ENCODE assay signal across 13 cellular contexts in the genomic region with DNA sequence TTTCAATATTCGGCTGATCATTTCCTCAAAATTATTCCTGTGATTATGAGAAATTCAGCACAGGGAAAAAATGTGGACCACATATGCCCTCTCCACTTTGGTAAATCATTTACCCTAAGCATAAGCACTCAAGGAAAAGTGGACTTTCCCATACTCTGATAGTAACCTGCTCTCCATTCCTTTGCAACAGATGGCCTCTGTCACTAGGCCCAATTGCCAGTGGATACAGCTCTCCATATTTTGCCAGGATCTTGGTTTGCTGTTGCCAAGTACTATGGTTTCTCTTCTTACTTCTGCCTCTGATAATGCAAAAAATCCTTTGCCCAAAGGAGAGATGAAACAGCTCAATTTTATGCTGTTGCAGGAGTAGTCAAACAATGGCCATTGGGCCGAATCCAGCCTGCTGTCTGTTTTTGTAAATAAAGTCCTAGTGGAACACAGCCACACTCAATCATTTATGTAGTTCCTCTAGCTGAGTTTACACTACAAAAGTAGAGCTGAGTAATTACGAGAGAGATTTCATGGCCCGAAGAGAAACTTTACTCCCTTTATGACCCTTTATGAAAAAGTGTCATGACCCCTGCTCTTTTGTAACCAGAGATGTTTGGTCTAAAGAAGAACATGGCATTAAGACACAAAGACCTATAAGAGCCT.
"Had no signal": no experiment of that assay in that cellular context is flagged by ENCODE, and none has a peak within 500 bp of the region (broad histone marks: within the 10 kb centered on the region; RNA-seq: fewer than 3 reads in every experiment).

No MANE protein-coding gene starts in this region.

- H3K4me1 ChIP-seq: breast epithelium, uterus had no signal

- DNase-seq: activated CD4-positive, alpha-beta memory T cell treated with anti-CD3 and anti-CD28 coated beads, Interleukin-2, amount 10 ng/mL, durations not matched to agents 7 days and 5 days; activated naive CD8-positive, alpha-beta T cell treated with anti-CD3 and anti-CD28 coated beads, Interleukin-2, amount 10 ng/mL, durations not matched to agents 7 days and 5 days; anterior cingulate cortex; dorsolateral prefrontal cortex; mesenchymal stem cell; posterior cingulate gyrus; stimulated activated CD4-positive, alpha-beta T cell treated with anti-CD3 and anti-CD28 coated beads, Interleukin-12 subunit alpha, Interleukin-12 subunit beta, amount 100 ng/mL, for 4 hours; stimulated activated CD4-positive, alpha-beta T cell treated with anti-CD3 and anti-CD28 coated beads, Interleukin-4, amount 100 ng/mL, for 1 hour; stomach; uterus had no signal

- H3K4me3 ChIP-seq: breast epithelium, dorsolateral prefrontal cortex, stomach, thoracic aorta, uterus had no signal

- ATAC-seq: sciatic nerve had no signal

- H3K36me3 ChIP-seq: breast epithelium, stomach, thoracic aorta, uterus had no signal

- H3K9me3 ChIP-seq: breast epithelium, stomach, thoracic aorta, uterus had no signal
